10 cellular contexts compared by ENCODE assay signal in the genomic region with DNA sequence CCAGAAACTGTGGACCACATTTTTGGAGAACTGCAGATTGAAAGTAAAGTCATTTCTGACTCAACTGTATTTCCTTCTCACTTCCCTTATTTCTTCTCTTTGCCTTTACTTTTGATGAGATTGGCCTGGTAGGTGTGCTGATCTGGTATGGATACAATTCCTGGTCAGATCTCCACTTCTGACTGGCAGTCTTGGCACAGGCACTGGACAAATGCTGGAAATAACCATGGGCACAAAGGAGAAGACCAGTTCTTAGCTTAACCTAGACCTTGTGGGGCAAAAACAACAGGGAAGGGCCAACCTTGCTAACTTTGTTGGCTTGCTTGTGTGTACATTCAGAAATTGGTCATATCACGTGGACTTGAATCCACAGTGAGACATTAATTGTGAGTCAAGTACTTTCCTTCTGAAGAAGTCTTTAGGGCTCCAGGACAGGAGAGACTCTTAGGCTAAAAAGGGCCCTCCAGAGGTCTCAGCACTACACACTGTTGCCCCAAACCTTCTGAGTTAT.
DNase-seq lines count a peak whose midpoint lies in the region; ATAC-seq, FAIRE-seq and TF ChIP-seq lines count a peak whose summit lies in the region.
"Had no signal": no experiment of that assay in that cellular context is flagged by ENCODE, and none has a peak within 500 bp of the region (broad histone marks: within the 10 kb centered on the region; RNA-seq: fewer than 3 reads in every experiment).

No MANE protein-coding gene starts in this region.

- H3K9me3 ChIP-seq in astrocyte (ENCODE audit: insufficient read depth, low read depth, low read length), result no peaks in the 10 kb centered on the region
- no peaks in the 10 kb centered on the region for H3K9me3 ChIP-seq in pancreas
- H3K9me3 ChIP-seq in Peyer's patch, result no peaks in the 10 kb centered on the region

- H3K4me3 ChIP-seq in astrocyte (ENCODE audit: insufficient read depth, low read depth, low read length), result no peak overlapping the region
- H3K4me3 ChIP-seq in pancreas, result no peak overlapping the region
- no peak overlapping the region for H3K4me3 ChIP-seq in Peyer's patch

- H3K4me3 Mint-ChIP-seq in astrocyte (ENCODE audit: unreplicated experiment), result no peak overlapping the region
- H3K4me3 Mint-ChIP-seq: natural killer cell had no signal

- H3K9ac ChIP-seq in astrocyte (ENCODE audit: low read length), result no peak overlapping the region

- peaks cover 61% of the 10 kb centered on the region for H3K79me2 ChIP-seq in astrocyte (ENCODE audit: insufficient read depth, low read length)

- H3K27me3 Mint-ChIP-seq in astrocyte (ENCODE audit: low read depth, unreplicated experiment), result no peaks in the 10 kb centered on the region

- no peak for TF ChIP-seq POLR2A in Peyer's patch (IDR thresholded peaks at IDR 0.05)

- no peaks in the 10 kb centered on the region for H3K36me3 Mint-ChIP-seq in astrocyte (ENCODE audit: low read depth, unreplicated experiment)
- H3K36me3 Mint-ChIP-seq: natural killer cell had no signal

- peak; percentile 52 for DNase-seq in GM13976 (ENCODE audit: low spot score)
- peak; percentile 78 for DNase-seq in HT1080 (ENCODE audit: low read depth)
- peak; percentile 51 for DNase-seq in astrocyte (ENCODE audit: low read depth)
- peak in 1 of 6 donors; percentile 10 for DNase-seq in pancreas
- DNase-seq in Peyer's patch, result no peak
- DNase-seq: aorta, natural killer cell had no signal

- peaks cover 28% of the 10 kb centered on the region for H3K4me1 Mint-ChIP-seq in astrocyte (ENCODE audit: low read depth, unreplicated experiment)

- in situ Hi-C loops in GM13976 (cut with MboI; ENCODE audit: low sequenced_read_pairs, unreplicated experiment), result no loop called here

- no peaks in the 10 kb centered on the region for H3K9me3 Mint-ChIP-seq in astrocyte (ENCODE audit: unreplicated experiment)
- H3K9me3 Mint-ChIP-seq: natural killer cell had no signal

- H2AFZ ChIP-seq in astrocyte (ENCODE audit: low read depth, low read length), result no peak overlapping the region

- H3K27me3 ChIP-seq in astrocyte (ENCODE audit: insufficient read depth, low read length) (no peaks in the 10 kb centered on the region), pancreas (no peaks in the 10 kb centered on the region), Peyer's patch (no peaks in the 10 kb centered on the region)

- H4K20me1 ChIP-seq in astrocyte (ENCODE audit: insufficient read depth, low read length), result peaks cover 43% of the 10 kb centered on the region

- TF ChIP-seq CTCF in GM13976 (IDR thresholded peaks at IDR 0.05; ENCODE audit: borderline replicate concordance, control extremely low read depth, extremely low read depth, insufficient read depth, missing control alignments) (no peak), astrocyte (IDR thresholded peaks at IDR 0.05; ENCODE audit: insufficient read depth, low read depth, low read length) (no peak), pancreas (IDR thresholded peaks at IDR 0.05) (no peak), Peyer's patch (IDR thresholded peaks at IDR 0.05) (no peak)

- intact Hi-C loops in pancreas (cut with DNase I), result no loop called here

- 21 to 38% methylated on average over 1 of the region's 1 CpG for WGBS in pancreas, 2 donors

- no peak overlapping the region for H3K27ac Mint-ChIP-seq in astrocyte (ENCODE audit: unreplicated experiment)
- H3K27ac Mint-ChIP-seq: natural killer cell had no signal

- H3K27ac ChIP-seq in astrocyte (ENCODE audit: low read depth, low read length), result no peak overlapping the region
- H3K27ac ChIP-seq in pancreas, result peak overlapping the region in 1 of 4 donors; percentile 8
- no peak overlapping the region for H3K27ac ChIP-seq in Peyer's patch

- H3K4me1 ChIP-seq in astrocyte (ENCODE audit: insufficient read depth, low read length) (peaks cover 28% of the 10 kb centered on the region), pancreas (peaks cover 4 to 14% (median 9%) of the 10 kb centered on the region in 3 donors), Peyer's patch (peaks cover 0 to 10% (median 0%) of the 10 kb centered on the region in 4 donors)

- ATAC-seq in pancreas (peak; percentile 57 to 76 (median 66)), GM21390 (IDR thresholded peaks at IDR 0.05; ENCODE audit: unreplicated experiment) (no peak), GM19324 (IDR thresholded peaks at IDR 0.05; ENCODE audit: low FRiP score, unreplicated experiment) (no peak)
- ATAC-seq: natural killer cell had no signal

- no peak overlapping the region for H3K4me2 ChIP-seq in astrocyte (ENCODE audit: low read length)

- FAIRE-seq in astrocyte (lab: Jason Lieb, UNC), result no peak
- FAIRE-seq in pancreas (lab: Jason Lieb, UNC), result no peak
- FAIRE-seq: G401.6 had no signal

- no peaks in the 10 kb centered on the region for H3K36me3 ChIP-seq in astrocyte (ENCODE audit: insufficient read depth, low read length)
- H3K36me3 ChIP-seq in pancreas, result no peaks in the 10 kb centered on the region
- peaks cover 0 to 3% (median 0%) of the 10 kb centered on the region in 3 donors for H3K36me3 ChIP-seq in Peyer's patch

Comparison
In these comparisons a context has a peak if more than half of its experiments do, and no peak if none do; other contexts are left out.
1. DNase-seq: peak in GM13976 (single experiment), HT1080 (single experiment) and astrocyte (single experiment); none in Peyer's patch (0 of 3).
2. ATAC-seq: peak in pancreas (4 of 4); none in GM21390 (single experiment) and GM19324 (single experiment).